Comparison of ENCODE assay signal across 22 cellular contexts in genomic region chr6:169640347-169640972, GRCh38.
DNase-seq lines count a peak whose midpoint lies in the region; ATAC-seq, FAIRE-seq and TF ChIP-seq lines count a peak whose summit lies in the region.
"Had no signal": no experiment of that assay in that cellular context is flagged by ENCODE, and none has a peak within 500 bp of the region (broad histone marks: within the 10 kb centered on the region; RNA-seq: fewer than 3 reads in every experiment).

No MANE protein-coding gene starts in this region.

- H3K27me3 Mint-ChIP-seq in chondrocyte (ENCODE audit: low read depth): no peaks in the 10 kb centered on the region
- H3K27me3 Mint-ChIP-seq: activated naive CD8-positive, alpha-beta T cell treated with anti-CD3 and anti-CD28 coated beads, Interleukin-2, amount 50 U/mL, for 24 hours had no signal

- DNase-seq in EH (ENCODE audit: low read depth) (peak; percentile 60), chondrocyte (ENCODE audit: low spot score) (no peak), lower lobe of right lung (peak; percentile 37), superior temporal gyrus (ENCODE audit: extremely low spot score) (peak; percentile 25), GM12891 (ENCODE audit: insufficient read length, low spot score) (no peak), UCSD-AML1 (lab: John Stamatoyannopoulos, UW; ENCODE audit: unreplicated experiment) (no peak), thyroid gland (no peak)
- DNase-seq in effector memory CD4-positive, alpha-beta T cell: no peak
- DNase-seq: activated naive CD8-positive, alpha-beta T cell treated with anti-CD3 and anti-CD28 coated beads, Interleukin-2, amount 50 U/mL, for 24 hours; GF-D8; NCI-H1436 treated with DMSO at 0.1 percent for 48 hours; NCI-H226; stimulated activated CD4-positive, alpha-beta T cell treated with anti-CD3 and anti-CD28 coated beads, Interleukin-1b, Interleukin-23, amount 100 ng/mL, for 48 hours; stimulated activated naive CD8-positive, alpha-beta T cell treated with anti-CD3 and anti-CD28 coated beads, Interleukin-15, Interleukin-2, amounts not matched to agents 100 U/mL and 50 U/mL, for 24 hours; T-helper 9 cell had no signal

- intact Hi-C loops in lower lobe of right lung (cut with DNase I) (no loop called here), thyroid gland (cut with DNase I) (no loop called here)

- no peaks in the 10 kb centered on the region for H3K36me3 Mint-ChIP-seq in chondrocyte (ENCODE audit: low read depth)

- H3K4me1 ChIP-seq in lower lobe of right lung (no peaks in the 10 kb centered on the region), thyroid gland (no peaks in the 10 kb centered on the region)
- no peaks in the 10 kb centered on the region for H3K4me1 ChIP-seq in effector memory CD4-positive, alpha-beta T cell (ENCODE audit: control insufficient read depth, insufficient read depth, low read length, poor library complexity, severe bottlenecking)
- H3K4me1 ChIP-seq: BLaER1, esophagus muscularis mucosa, vagina had no signal

- ATAC-seq in lower lobe of right lung: no peak
- ATAC-seq: activated CD4-positive, CD25-positive, alpha-beta regulatory T cell treated with anti-CD3 and anti-CD28 coated beads, Interleukin-2, amount 50 U/mL, for 24 hours; activated naive CD8-positive, alpha-beta T cell treated with anti-CD3 and anti-CD28 coated beads, Interleukin-2, amount 50 U/mL, for 24 hours; stimulated activated naive CD8-positive, alpha-beta T cell treated with anti-CD3 and anti-CD28 coated beads, Interleukin-15, Interleukin-2, amounts not matched to agents 100 U/mL and 50 U/mL, for 24 hours had no signal

- H3K27ac Mint-ChIP-seq in chondrocyte (ENCODE audit: unreplicated experiment): no peak overlapping the region
- H3K27ac Mint-ChIP-seq: activated naive CD8-positive, alpha-beta T cell treated with anti-CD3 and anti-CD28 coated beads, Interleukin-2, amount 50 U/mL, for 24 hours; activated T-helper 2 cell treated with anti-CD3 and anti-CD28 coated beads, Interferon-gamma antibody, Interleukin-2, Interleukin-4, amounts not matched to agents 10 μg/mL and 5 μg/mL and 100 μg/mL, durations not matched to agents 14 hours and 24 hours and 36 hours had no signal

- H3K36me3 ChIP-seq in lower lobe of right lung: no peaks in the 10 kb centered on the region
- no peaks in the 10 kb centered on the region for H3K36me3 ChIP-seq in effector memory CD4-positive, alpha-beta T cell (ENCODE audit: control insufficient read depth, insufficient read depth, low read length)
- no peaks in the 10 kb centered on the region for H3K36me3 ChIP-seq in thyroid gland
- H3K36me3 ChIP-seq: vagina had no signal

- H3K9me3 ChIP-seq in lower lobe of right lung (no peaks in the 10 kb centered on the region), thyroid gland (no peaks in the 10 kb centered on the region)
- no peaks in the 10 kb centered on the region for H3K9me3 ChIP-seq in effector memory CD4-positive, alpha-beta T cell (ENCODE audit: control insufficient read depth, low read length)
- H3K9me3 ChIP-seq: BLaER1, esophagus muscularis mucosa, vagina had no signal

- H3K27ac ChIP-seq in lower lobe of right lung: no peak overlapping the region
- H3K27ac ChIP-seq in effector memory CD4-positive, alpha-beta T cell (ENCODE audit: insufficient read depth, low read length, poor library complexity, severe bottlenecking): no peak overlapping the region
- no peak overlapping the region for H3K27ac ChIP-seq in thyroid gland
- H3K27ac ChIP-seq: BLaER1, esophagus muscularis mucosa, SK-N-MC, vagina had no signal

- no peaks in the 10 kb centered on the region for H3K4me1 Mint-ChIP-seq in chondrocyte (ENCODE audit: low read depth)
- H3K4me1 Mint-ChIP-seq: activated naive CD8-positive, alpha-beta T cell treated with anti-CD3 and anti-CD28 coated beads, Interleukin-2, amount 50 U/mL, for 24 hours had no signal

- no peak overlapping the region for H3K4me3 Mint-ChIP-seq in chondrocyte (ENCODE audit: unreplicated experiment)
- H3K4me3 Mint-ChIP-seq: activated naive CD8-positive, alpha-beta T cell treated with anti-CD3 and anti-CD28 coated beads, Interleukin-2, amount 50 U/mL, for 24 hours had no signal

- no peaks in the 10 kb centered on the region for H3K27me3 ChIP-seq in lower lobe of right lung (ENCODE audit: low read depth)
- no peaks in the 10 kb centered on the region for H3K27me3 ChIP-seq in effector memory CD4-positive, alpha-beta T cell (replicated peaks; ENCODE audit: control insufficient read depth, insufficient read depth, low read length, poor library complexity, severe bottlenecking)
- no peaks in the 10 kb centered on the region for H3K27me3 ChIP-seq in thyroid gland
- H3K27me3 ChIP-seq: BLaER1, esophagus muscularis mucosa, vagina had no signal

- no peak for TF ChIP-seq POLR2A in GM12891 (IDR thresholded peaks at IDR 0.05; ENCODE audit: low read depth, low read length)
- no peak for TF ChIP-seq POLR2A in thyroid gland (IDR thresholded peaks at IDR 0.05)

- TF ChIP-seq CTCF in chondrocyte (IDR thresholded peaks at IDR 0.05): peak; percentile 10
- no peak for TF ChIP-seq CTCF in lower lobe of right lung (IDR thresholded peaks at IDR 0.05)
- no peak for TF ChIP-seq CTCF in thyroid gland (IDR thresholded peaks at IDR 0.05)

- no peaks in the 10 kb centered on the region for H3K9me3 Mint-ChIP-seq in chondrocyte (ENCODE audit: low read depth)
- H3K9me3 Mint-ChIP-seq: activated naive CD8-positive, alpha-beta T cell treated with anti-CD3 and anti-CD28 coated beads, Interleukin-2, amount 50 U/mL, for 24 hours; activated T-helper 2 cell treated with anti-CD3 and anti-CD28 coated beads, Interferon-gamma antibody, Interleukin-2, Interleukin-4, amounts not matched to agents 10 μg/mL and 5 μg/mL and 100 μg/mL, durations not matched to agents 14 hours and 24 hours and 36 hours had no signal

- H3K4me3 ChIP-seq in lower lobe of right lung (no peak overlapping the region), thyroid gland (replicated peaks in 1 of 3) (no peak overlapping the region)
- no peak overlapping the region for H3K4me3 ChIP-seq in effector memory CD4-positive, alpha-beta T cell (ENCODE audit: insufficient read depth, low read depth, low read length, poor library complexity, severe bottlenecking)
- H3K4me3 ChIP-seq: BLaER1, esophagus muscularis mucosa, SK-N-MC, vagina had no signal

- no peak for FAIRE-seq in GM12891 (lab: Jason Lieb, UNC)
- FAIRE-seq: RCC 7860 had no signal

- 93 to 95% methylated on average over 18 to 19 of the region's 19 CpGs for WGBS in thyroid gland, 2 donors

TF ChIP-seq in GM12891, 5 proteins besides CTCF, POLR2A, EP300 and RAD21:
- no peak for TF ChIP-seq POU2F2 (IDR thresholded peaks at IDR 0.05; ENCODE audit: low read depth, low read length)
- TF ChIP-seq SPI1 (IDR thresholded peaks at IDR 0.05; ENCODE audit: low read depth, low read length): no peak

Comparison
In these comparisons a context has a peak if more than half of its experiments do, and no peak if none do; other contexts are left out.
1. DNase-seq: peak in EH (single experiment), lower lobe of right lung (single experiment) and superior temporal gyrus (single experiment); none in chondrocyte (single experiment), effector memory CD4-positive, alpha-beta T cell (0 of 3), GM12891 (single experiment), UCSD-AML1 (single experiment) and thyroid gland (0 of 2).